In the genomic region with DNA sequence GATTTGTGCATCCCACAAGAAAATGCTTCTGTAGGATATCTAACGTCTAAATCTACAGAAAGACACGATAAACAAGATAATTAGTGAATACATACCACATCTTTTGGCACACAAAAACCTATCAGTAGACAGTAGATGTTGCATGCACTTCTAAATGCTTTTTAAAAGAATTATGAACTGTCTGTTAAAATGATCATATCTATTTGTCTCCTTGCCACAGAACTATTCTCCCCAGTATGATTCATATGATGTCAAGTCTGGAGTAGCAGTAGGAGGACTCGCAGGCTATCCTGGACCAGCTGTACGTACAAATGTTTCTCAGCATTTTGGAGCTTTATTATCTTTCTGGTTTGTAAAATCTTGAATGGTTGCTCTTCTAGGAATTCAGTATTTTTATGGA, we compare ENCODE assay signal across 19 cellular contexts. TPM values are rescaled to one million over a fixed set of nuclear protein-coding genes. Genes with fewer than 3 reads are reported as not detected.
DNase-seq lines count a peak whose midpoint lies in the region; TF ChIP-seq lines count a peak whose summit lies in the region.
"Had no signal": no experiment of that assay in that cellular context is flagged by ENCODE, and none has a peak within 500 bp of the region (broad histone marks: within the 10 kb centered on the region; RNA-seq: fewer than 3 reads in every experiment).

No MANE protein-coding gene starts in this region.

- DNase-seq in HCEC 1CT (peak; percentile 36), myocyte (ENCODE audit: low read depth) (peak; percentile 50), transverse colon (no peak), H4 (ENCODE audit: low spot score) (no peak), NOMO-1 treated with DMSO at 0.1 percent for 48 hours (lab: John Stamatoyannopoulos, UW; ENCODE audit: unreplicated experiment) (no peak), NCI-H2196 treated with DMSO at 0.1 percent for 48 hours (lab: John Stamatoyannopoulos, UW; ENCODE audit: unreplicated experiment) (no peak)
- DNase-seq: activated CD4-positive, alpha-beta memory T cell treated with anti-CD3 and anti-CD28 coated beads, Interleukin-2, amount 10 ng/mL, durations not matched to agents 7 days and 5 days; activated T-cell treated with anti-CD3 and anti-CD28 coated beads, Interleukin-2, amount 50 U/mL, for 4 hours; effector CD4-positive, alpha-beta T cell; H7; NCI-H1436 treated with DMSO at 0.1 percent for 48 hours; stimulated activated CD4-positive, alpha-beta T cell treated with anti-CD3 and anti-CD28 coated beads, Interleukin-2, amount 100 ng/mL, for 48 hours; T-helper 1 cell had no signal

- H3K36me3 ChIP-seq in transverse colon = peaks cover 0 to 32% (median under 1%) of the 10 kb centered on the region in 4 donors
- H3K36me3 ChIP-seq: BLaER1 treated with 17β-estradiol and CSF1 and Interleukin-3, amounts not matched to agents 10 nM and 100 nM; neutrophil had no signal

- TF ChIP-seq POLR2A in transverse colon (IDR thresholded peaks at IDR 0.05) = no peak

- peaks cover 0 to 10% (median 0%) of the 10 kb centered on the region in 4 donors for H3K4me1 ChIP-seq in transverse colon
- H3K4me1 ChIP-seq: BLaER1 treated with 17β-estradiol and CSF1 and Interleukin-3, amounts not matched to agents 10 nM and 100 nM had no signal

- no peaks in the 10 kb centered on the region for H3K9me3 Mint-ChIP-seq in brain
- H3K9me3 Mint-ChIP-seq: activated CD4-positive, alpha-beta memory T cell treated with anti-CD3 and anti-CD28 coated beads, Interleukin-2, amount 10 ng/mL, durations not matched to agents 7 days and 5 days; activated naive CD4-positive, alpha-beta T cell treated with anti-CD3 and anti-CD28 coated beads, Interleukin-2, amount 50 U/mL, for 24 hours; activated T-cell treated with anti-CD3 and anti-CD28 coated beads, Interleukin-2, amount 50 U/mL, for 4 hours had no signal

- H3K9me3 ChIP-seq in transverse colon = no peaks in the 10 kb centered on the region
- H3K9me3 ChIP-seq: BLaER1 treated with 17β-estradiol and CSF1 and Interleukin-3, amounts not matched to agents 10 nM and 100 nM; neutrophil had no signal

- TF ChIP-seq EP300 in transverse colon (IDR thresholded peaks at IDR 0.05; ENCODE audit: low read depth) = no peak

- no peaks in the 10 kb centered on the region for H3K27me3 ChIP-seq in transverse colon
- H3K27me3 ChIP-seq: BLaER1 treated with 17β-estradiol and CSF1 and Interleukin-3, amounts not matched to agents 10 nM and 100 nM; neutrophil had no signal

- peaks cover 13% of the 10 kb centered on the region for H3K36me3 Mint-ChIP-seq in brain
- H3K36me3 Mint-ChIP-seq: activated naive CD4-positive, alpha-beta T cell treated with anti-CD3 and anti-CD28 coated beads, Interleukin-2, amount 50 U/mL, for 24 hours had no signal

- intact Hi-C loops in transverse colon (cut with DNase I; ENCODE audit: low total_unique reads) = no loop called here

- H3K27me3 Mint-ChIP-seq in brain = no peaks in the 10 kb centered on the region
- H3K27me3 Mint-ChIP-seq: activated CD4-positive, alpha-beta memory T cell treated with anti-CD3 and anti-CD28 coated beads, Interleukin-2, amount 10 ng/mL, durations not matched to agents 7 days and 5 days; activated naive CD4-positive, alpha-beta T cell treated with anti-CD3 and anti-CD28 coated beads, Interleukin-2, amount 50 U/mL, for 24 hours had no signal

- peak overlapping the region in 3 of 5 experiments; percentile 18 to 56 (median 32) for H3K4me3 Mint-ChIP-seq in brain
- H3K4me3 Mint-ChIP-seq: activated CD4-positive, alpha-beta memory T cell treated with anti-CD3 and anti-CD28 coated beads, Interleukin-2, amount 10 ng/mL, durations not matched to agents 7 days and 5 days; activated naive CD4-positive, alpha-beta T cell treated with anti-CD3 and anti-CD28 coated beads, Interleukin-2, amount 50 U/mL, for 24 hours; activated T-cell treated with anti-CD3 and anti-CD28 coated beads, Interleukin-2, amount 50 U/mL, for 4 hours had no signal

- H3K27ac ChIP-seq in transverse colon = peak overlapping the region; percentile 26 to 88 (median 72)
- H3K27ac ChIP-seq: BLaER1 treated with 17β-estradiol and CSF1 and Interleukin-3, amounts not matched to agents 10 nM and 100 nM; neutrophil; VCaP had no signal

- TF ChIP-seq CTCF in brain (conservative IDR thresholded peaks at IDR 0.05) (no peak), transverse colon (IDR thresholded peaks at IDR 0.05) (no peak)

- in situ Hi-C loops in transverse colon (cut with MboI; ENCODE audit: low pct_ligation_motif_present in 1 of 4, low pct_unique_long_range_greater_than_20kb in 1 of 4, low sequenced_read_pairs in 3 of 4) = loop anchor here in 1 of 4 donors (10.0 kb wide), 1 partner anchor 462 kb away; no protein-coding TSS in a partner anchor

- H3K4me1 Mint-ChIP-seq in brain = peaks cover 7% of the 10 kb centered on the region
- H3K4me1 Mint-ChIP-seq: activated CD4-positive, alpha-beta memory T cell treated with anti-CD3 and anti-CD28 coated beads, Interleukin-2, amount 10 ng/mL, durations not matched to agents 7 days and 5 days; activated naive CD4-positive, alpha-beta T cell treated with anti-CD3 and anti-CD28 coated beads, Interleukin-2, amount 50 U/mL, for 24 hours had no signal

- H3K4me3 ChIP-seq in transverse colon = no peak overlapping the region
- H3K4me3 ChIP-seq: BLaER1 treated with 17β-estradiol and CSF1 and Interleukin-3, amounts not matched to agents 10 nM and 100 nM had no signal

- peak overlapping the region in 2 of 5 experiments; percentile 7 to 86 for H3K27ac Mint-ChIP-seq in brain
- H3K27ac Mint-ChIP-seq: activated CD4-positive, alpha-beta memory T cell treated with anti-CD3 and anti-CD28 coated beads, Interleukin-2, amount 10 ng/mL, durations not matched to agents 7 days and 5 days; activated naive CD4-positive, alpha-beta T cell treated with anti-CD3 and anti-CD28 coated beads, Interleukin-2, amount 50 U/mL, for 24 hours had no signal

- 63 to 66% methylated on average over 4 of the region's 4 CpGs for WGBS in transverse colon (ENCODE audit: low coverage in 1 of 2), 2 donors

RNA-seq across cellular contexts. Expression of a gene that starts 12.7 kb away (rescaled TPM):
- polyA plus RNA-seq in brain (ENCODE audit: insufficient read depth, low read depth, low replicate concordance) = 13.5 TPM
- 1,311 and 1,575 TPM in 2 replicates for total RNA-seq in myocyte
- polyA plus RNA-seq in myocyte (2012) = 1,093 TPM
- 100 to 1,000 TPM; 103 to 424 (median 114) TPM for total RNA-seq in transverse colon
- 70.4 and 74.5 TPM in 2 replicates for total RNA-seq in H4 (2014; rRNA removed; shearing (Covaris generic))
- total RNA-seq: activated CD4-positive, alpha-beta memory T cell treated with anti-CD3 and anti-CD28 coated beads, Interleukin-2, amount 10 ng/mL, durations not matched to agents 7 days and 5 days; H7; HT1080 had no signal

Comparison
In these comparisons a context has a peak if more than half of its experiments do, and no peak if none do; other contexts are left out.
1. DNase-seq: peak in HCEC 1CT (single experiment) and myocyte (single experiment); none in transverse colon (single experiment), H4 (single experiment), NOMO-1 treated with DMSO at 0.1 percent for 48 hours (single experiment) and NCI-H2196 treated with DMSO at 0.1 percent for 48 hours (single experiment).